ENCODE assay signal across 1 cellular context in genomic region chr10:8116926-8117493, GRCh38.
TF ChIP-seq lines count a peak whose summit lies in the region.

No MANE protein-coding gene starts in this region.

TF ChIP-seq in H1, 55 proteins besides CTCF, POLR2A, EP300 and RAD21 (continued from another document):
- TF ChIP-seq BCL11A (IDR thresholded peaks at IDR 0.05; ENCODE audit: low read depth in 2 of 2, low read length in 2 of 2) (no peak), POU5F1 (IDR thresholded peaks at IDR 0.05; ENCODE audit: low read depth, low read length) (no peak), MAX (IDR thresholded peaks at IDR 0.05) (no peak), CEBPB (IDR thresholded peaks at IDR 0.05; ENCODE audit: low read depth, low read length) (no peak), SRF (IDR thresholded peaks at IDR 0.05; ENCODE audit: low read depth, low read length) (no peak), USF2 (IDR thresholded peaks at IDR 0.05; ENCODE audit: low read length) (no peak), JUN (IDR thresholded peaks at IDR 0.05; ENCODE audit: low read depth, low read length) (no peak), CHD1 (IDR thresholded peaks at IDR 0.05; ENCODE audit: low read depth, low read length) (no peak), TAF1 (IDR thresholded peaks at IDR 0.05; ENCODE audit: low read depth, low read length) (no peak), CHD2 (IDR thresholded peaks at IDR 0.05; ENCODE audit: low read length) (no peak), TEAD4 (IDR thresholded peaks at IDR 0.05; ENCODE audit: low read depth, low read length) (no peak), GTF2F1 (IDR thresholded peaks at IDR 0.05; ENCODE audit: borderline replicate concordance, low read depth, low read length) (no peak), SUZ12 (IDR thresholded peaks at IDR 0.05; ENCODE audit: low read length) (no peak), PHF8 (conservative IDR thresholded peaks at IDR 0.05; ENCODE audit: low read depth, low read length) (no peak)
